In the genomic region with DNA sequence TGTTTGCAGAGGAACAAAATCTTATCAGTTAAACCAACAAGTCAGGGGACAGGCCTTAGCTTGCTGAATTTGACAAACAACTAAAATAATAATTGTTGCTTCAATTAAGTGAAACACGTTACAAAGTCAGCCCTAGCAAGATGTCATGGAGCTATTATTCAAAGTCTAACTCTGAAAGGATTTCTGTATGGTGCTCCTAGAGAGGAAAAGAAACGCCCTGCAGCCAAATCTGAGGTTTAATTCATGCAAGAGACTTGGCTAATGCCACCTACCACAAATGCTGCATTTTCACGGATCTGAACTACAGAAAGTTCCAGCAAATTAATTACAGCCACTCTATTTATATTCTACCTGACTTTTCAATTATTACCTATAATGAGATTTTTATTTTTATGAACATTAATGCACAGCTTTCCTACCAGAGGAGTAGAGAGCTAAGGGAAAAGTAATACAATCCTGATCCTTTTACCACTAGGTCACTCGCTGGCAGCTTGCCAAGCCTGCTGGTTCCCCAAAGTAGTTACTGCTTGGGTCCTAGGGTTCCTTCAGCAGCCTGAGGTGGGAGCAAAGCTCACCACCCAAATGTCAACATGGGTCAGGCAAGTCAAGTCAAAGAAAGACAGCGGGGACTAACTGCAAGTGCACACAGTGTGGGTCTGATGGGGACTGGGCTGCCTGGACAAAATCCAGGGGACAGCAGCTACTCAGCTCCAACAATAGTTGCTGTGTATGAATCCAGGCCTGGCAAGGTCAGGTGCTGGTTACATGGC, we compare ENCODE assay signal across 14 cellular contexts. TPM values are rescaled to one million over a fixed set of nuclear protein-coding genes. Genes with fewer than 3 reads are reported as not detected.
DNase-seq lines count a peak whose midpoint lies in the region; ATAC-seq and TF ChIP-seq lines count a peak whose summit lies in the region.
"Had no signal": no experiment of that assay in that cellular context is flagged by ENCODE, and none has a peak within 500 bp of the region (broad histone marks: within the 10 kb centered on the region; RNA-seq: fewer than 3 reads in every experiment).

No MANE protein-coding gene starts in this region.

- TF ChIP-seq CTCF in prostate gland (IDR thresholded peaks at IDR 0.05), result no peak
- no peak for TF ChIP-seq CTCF in RWPE1 (conservative IDR thresholded peaks at IDR 0.05; ENCODE audit: low read depth)

- WGBS in prostate gland, result 51% methylated on average over 5 of the region's 5 CpGs

- no peak overlapping the region for H3K4me3 ChIP-seq in prostate gland

- H3K9me3 ChIP-seq in prostate gland, result no peaks in the 10 kb centered on the region

- DNase-seq in DMS 273 treated with DMSO at 0.1 percent for 48 hours (lab: John Stamatoyannopoulos, UW) (peak; percentile 19), OCI-M1 (lab: John Stamatoyannopoulos, UW) (peak; percentile 50), head of caudate nucleus (peak; percentile 29 to 89 (median 69)), prostate gland (ENCODE audit: low spot score) (peak; percentile 9), NCI-H1694 treated with DMSO at 0.1 percent for 48 hours (lab: John Stamatoyannopoulos, UW) (no peak), RWPE1 (ENCODE audit: low spot score) (no peak)
- DNase-seq: CD4-positive, CD25-positive, alpha-beta regulatory T cell; endodermal cell; foreskin keratinocyte; GOT3; naive B cell; stimulated activated naive CD8-positive, alpha-beta T cell treated with anti-CD3 and anti-CD28 coated beads, Interleukin-15, Interleukin-2, amounts not matched to agents 100 U/mL and 50 U/mL, for 24 hours had no signal

- no peaks in the 10 kb centered on the region for H3K27me3 ChIP-seq in prostate gland (replicated peaks; ENCODE audit: insufficient read depth)

- no peak overlapping the region for H3K27ac ChIP-seq in prostate gland
- no peak overlapping the region for H3K27ac ChIP-seq in RWPE1
- H3K27ac ChIP-seq: foreskin keratinocyte, HL-60 had no signal

- intact Hi-C loops in head of caudate nucleus (cut with DNase I), result no loop called here
- intact Hi-C loops in prostate gland (cut with DNase I), result no loop called here

- CTCF ChIA-PET in RWPE1 (lab: Yijun Ruan, JAX), result no interaction called here

- POLR2A ChIA-PET in RWPE1 (lab: Yijun Ruan, JAX; ENCODE audit: low non-redundant PET), result no interaction called here

- no peaks in the 10 kb centered on the region for H3K36me3 ChIP-seq in prostate gland

- no peaks in the 10 kb centered on the region for H3K4me1 ChIP-seq in prostate gland (replicated peaks)
- H3K4me1 ChIP-seq: foreskin keratinocyte had no signal

- ATAC-seq in GM21825 (IDR thresholded peaks at IDR 0.05; ENCODE audit: unreplicated experiment), result no peak
- ATAC-seq: foreskin keratinocyte; stimulated activated naive CD8-positive, alpha-beta T cell treated with anti-CD3 and anti-CD28 coated beads, Interleukin-15, Interleukin-2, amounts not matched to agents 100 U/mL and 50 U/mL, for 24 hours had no signal

- no peak for TF ChIP-seq POLR2A in prostate gland (IDR thresholded peaks at IDR 0.05)

RNA-seq across cellular contexts. Expression of gene COLGALT2, which starts 8.5 kb away (rescaled TPM):
- total RNA-seq in prostate gland, result 1 to 10 TPM; 1.5 to 9.0 TPM

RNA-seq across cellular contexts. Expression of gene TSEN15, which starts 22.5 kb away (rescaled TPM):
- total RNA-seq in prostate gland, result 10 to 100 TPM; 33.4 to 36.8 TPM

Comparison
In these comparisons a context has a peak if more than half of its experiments do, and no peak if none do; other contexts are left out.
1. DNase-seq: peak in DMS 273 treated with DMSO at 0.1 percent for 48 hours (single experiment), OCI-M1 (single experiment), head of caudate nucleus (42 of 42) and prostate gland (single experiment); none in NCI-H1694 treated with DMSO at 0.1 percent for 48 hours (single experiment) and RWPE1 (single experiment).